In genomic region chr11:66126808-66127555, GRCh38 we compare ENCODE assay signal across 8 cellular contexts. TPM values are rescaled to one million over a fixed set of nuclear protein-coding genes. Genes with fewer than 3 reads are reported as not detected.
DNase-seq lines count a peak whose midpoint lies in the region; ATAC-seq, FAIRE-seq and TF ChIP-seq lines count a peak whose summit lies in the region.

No MANE protein-coding gene starts in this region.

- peak overlapping the region; percentile 39 for H3K27ac ChIP-seq in muscle layer of colon (ENCODE audit: low read depth, low read length)

- H3K4me3 Mint-ChIP-seq in activated CD4-positive, alpha-beta memory T cell treated with anti-CD3 and anti-CD28 coated beads for 36 hours, result peak overlapping the region; percentile 68

- no peak for FAIRE-seq in H54 (lab: Jason Lieb, UNC)

- no peaks in the 10 kb centered on the region for H3K36me3 ChIP-seq in muscle layer of colon (ENCODE audit: insufficient read depth, low read length)

- POLR2A ChIA-PET in activated CD4-positive, alpha-beta memory T cell treated with anti-CD3 and anti-CD28 coated beads for 36 hours (lab: Charles Lee), result interaction anchor here (0.8 to 2.3 kb wide), 8 partner anchors 10 to 124 kb away, joined by 3 to 7 read pairs (median 4); partner anchors contain the start of genes BANF1 and SF3B2

- no peaks in the 10 kb centered on the region for H3K9me3 ChIP-seq in muscle layer of colon (ENCODE audit: low read length)

- H3K4me1 ChIP-seq in muscle layer of colon (ENCODE audit: insufficient read depth, low read length), result peaks cover 5% of the 10 kb centered on the region

- no peaks in the 10 kb centered on the region for H3K9me3 Mint-ChIP-seq in activated CD4-positive, alpha-beta memory T cell treated with anti-CD3 and anti-CD28 coated beads for 36 hours

- no peak overlapping the region for H3K9ac ChIP-seq in muscle layer of colon (ENCODE audit: low read length)

- H3K27me3 ChIP-seq in muscle layer of colon (ENCODE audit: control insufficient read depth in 1 of 2, insufficient read depth in 2 of 2, low read length in 2 of 2), result no peaks in the 10 kb centered on the region

- intact Hi-C loops in activated CD4-positive, alpha-beta memory T cell treated with anti-CD3 and anti-CD28 coated beads for 36 hours (cut with micrococcal nuclease), result loop anchor here (1.0 to 5.0 kb wide), 7 partner anchors 11 to 140 kb away; partner anchors contain the start of gene RAB1B

- no peak overlapping the region for H3K4me3 ChIP-seq in muscle layer of colon (ENCODE audit: low read depth in 1 of 2, low read length in 2 of 2)

- CTCF ChIA-PET in activated CD4-positive, alpha-beta memory T cell treated with anti-CD3 and anti-CD28 coated beads for 36 hours (lab: Charles Lee), result interaction anchor here (0.7 to 2.0 kb wide), 12 partner anchors 9 to 104 kb away, joined by 3 to 11 read pairs (median 3); no protein-coding TSS in a partner anchor

- no peak for TF ChIP-seq POLR2A in H54 (IDR thresholded peaks at IDR 0.05; ENCODE audit: low read depth, low read length)

- no peaks in the 10 kb centered on the region for H3K27me3 Mint-ChIP-seq in activated CD4-positive, alpha-beta memory T cell treated with anti-CD3 and anti-CD28 coated beads for 36 hours

- peaks cover 73% of the 10 kb centered on the region for H3K4me1 Mint-ChIP-seq in activated CD4-positive, alpha-beta memory T cell treated with anti-CD3 and anti-CD28 coated beads for 36 hours (ENCODE audit: low read depth)

- H3K27ac Mint-ChIP-seq in activated CD4-positive, alpha-beta memory T cell treated with anti-CD3 and anti-CD28 coated beads for 36 hours, result peak overlapping the region; percentile 89

- no peaks in the 10 kb centered on the region for H3K36me3 Mint-ChIP-seq in activated CD4-positive, alpha-beta memory T cell treated with anti-CD3 and anti-CD28 coated beads for 36 hours

- peak; percentile 54 for ATAC-seq in GM18867 (IDR thresholded peaks at IDR 0.05; ENCODE audit: unreplicated experiment)

- DNase-seq in NCI-H1105 (lab: John Stamatoyannopoulos, UW) (peak; percentile 30), H54 (ENCODE audit: insufficient read length, low spot score) (no peak), RKO (ENCODE audit: low spot score) (no peak)
- DNase-seq in activated CD4-positive, alpha-beta memory T cell treated with anti-CD3 and anti-CD28 coated beads for 36 hours, result peak; percentile 80
- peak; percentile 25 for DNase-seq in effector CD8-positive, alpha-beta T cell (lab: John Stamatoyannopoulos, UW)
- peak; percentile 14 to 32 for DNase-seq in stimulated activated CD8-positive, alpha-beta memory T cell treated with anti-CD3 and anti-CD28 coated beads, Interleukin-7, amount 100 ng/mL, for 1 hour (ENCODE audit: low read depth in 2 of 2)

RNA-seq across cellular contexts. Expression of gene PACS1, which starts 56.9 kb away (rescaled TPM):
- total RNA-seq in activated CD4-positive, alpha-beta memory T cell treated with anti-CD3 and anti-CD28 coated beads for 36 hours, result 10 to 100 TPM; 82.0 to 84.1 TPM

Comparison
In these comparisons a context has a peak if more than half of its experiments do, and no peak if none do; other contexts are left out.
1. DNase-seq: peak in NCI-H1105 (single experiment), activated CD4-positive, alpha-beta memory T cell treated with anti-CD3 and anti-CD28 coated beads for 36 hours (single experiment), effector CD8-positive, alpha-beta T cell (single experiment) and stimulated activated CD8-positive, alpha-beta memory T cell treated with anti-CD3 and anti-CD28 coated beads, Interleukin-7, amount 100 ng/mL, for 1 hour (2 of 2); none in H54 (single experiment) and RKO (single experiment).